In the genomic region with DNA sequence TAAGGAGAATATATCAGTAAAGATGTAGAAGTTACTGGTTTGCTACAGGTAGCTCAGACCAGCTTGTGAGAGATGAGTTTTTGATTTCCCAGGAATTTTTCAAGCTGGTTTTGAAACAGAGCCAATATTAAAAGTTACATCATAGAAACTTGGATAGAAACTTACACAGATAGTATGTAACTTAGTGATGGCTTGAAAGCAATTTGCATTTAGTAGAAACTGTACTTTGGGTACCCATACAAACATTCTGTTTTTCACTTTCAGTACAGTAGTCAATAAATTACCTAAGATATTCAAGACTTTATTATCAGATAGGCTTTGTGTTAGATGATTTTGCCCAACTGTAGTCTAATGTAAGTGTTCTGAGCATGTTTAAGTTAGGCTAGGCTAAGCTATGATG, we compare ENCODE assay signal across 19 cellular contexts.
DNase-seq lines count a peak whose midpoint lies in the region; ATAC-seq, FAIRE-seq and TF ChIP-seq lines count a peak whose summit lies in the region.
"Had no signal": no experiment of that assay in that cellular context is flagged by ENCODE, and none has a peak within 500 bp of the region (broad histone marks: within the 10 kb centered on the region; RNA-seq: fewer than 3 reads in every experiment).

No MANE protein-coding gene starts in this region.

- no peak overlapping the region for H3K9ac ChIP-seq in adipocyte (ENCODE audit: low read length)
- H3K9ac ChIP-seq: BLaER1 had no signal

- no peaks in the 10 kb centered on the region for H3K9me3 ChIP-seq in adipocyte (ENCODE audit: control insufficient read depth, low read length)
- no peaks in the 10 kb centered on the region for H3K9me3 ChIP-seq in Peyer's patch
- H3K9me3 ChIP-seq: BLaER1, Caco-2 had no signal

- no peak overlapping the region for H3K27ac Mint-ChIP-seq in naive thymus-derived CD8-positive, alpha-beta T cell
- H3K27ac Mint-ChIP-seq: IgD-negative memory B cell had no signal

- TF ChIP-seq CTCF in D721Med (IDR thresholded peaks at IDR 0.05; ENCODE audit: insufficient read depth, missing control alignments): no peak
- TF ChIP-seq CTCF in fibroblast of mammary gland (conservative IDR thresholded peaks at IDR 0.05; ENCODE audit: control insufficient read depth, insufficient read depth, low read depth, low read length): no peak
- no peak for TF ChIP-seq CTCF in Peyer's patch (IDR thresholded peaks at IDR 0.05)

- H3K36me3 ChIP-seq in adipocyte (ENCODE audit: control insufficient read depth, insufficient read depth, low read length, severe bottlenecking): no peaks in the 10 kb centered on the region
- no peaks in the 10 kb centered on the region for H3K36me3 ChIP-seq in Peyer's patch
- H3K36me3 ChIP-seq: BLaER1 had no signal

- TF ChIP-seq POLR2A in Peyer's patch (IDR thresholded peaks at IDR 0.05): no peak

- peaks cover 0 to 4% (median 0%) of the 10 kb centered on the region in 9 donors for H3K9me3 Mint-ChIP-seq in naive thymus-derived CD8-positive, alpha-beta T cell
- H3K9me3 Mint-ChIP-seq: HFFc6 had no signal

- no peak overlapping the region for H3K4me3 ChIP-seq in adipocyte (ENCODE audit: low read length)
- H3K4me3 ChIP-seq in fibroblast of mammary gland (ENCODE audit: control insufficient read depth, low read depth, low read length): no peak overlapping the region
- H3K4me3 ChIP-seq in Peyer's patch: no peak overlapping the region
- H3K4me3 ChIP-seq: BLaER1 had no signal

- ATAC-seq in GM21381 (IDR thresholded peaks at IDR 0.05; ENCODE audit: unreplicated experiment): peak; percentile 55
- no peak for ATAC-seq in naive thymus-derived CD8-positive, alpha-beta T cell

- FAIRE-seq in D721Med (lab: Jason Lieb, UNC): peak; percentile 44
- FAIRE-seq: H1 had no signal

- H3K36me3 Mint-ChIP-seq in naive thymus-derived CD8-positive, alpha-beta T cell: no peaks in the 10 kb centered on the region
- H3K36me3 Mint-ChIP-seq: CD8-positive, alpha-beta memory T cell; IgD-negative memory B cell had no signal

- DNase-seq in D721Med (ENCODE audit: insufficient read length, low spot score) (no peak), adipocyte (ENCODE audit: low read depth) (peak; percentile 15), fibroblast of mammary gland (ENCODE audit: low read depth) (peak; percentile 3), NCI-H1694 (lab: John Stamatoyannopoulos, UW) (no peak), midbrain (lab: John Stamatoyannopoulos, UW) (no peak), Peyer's patch (no peak)
- DNase-seq in naive thymus-derived CD8-positive, alpha-beta T cell: no peak
- DNase-seq: 8988T; AML-193; Caco-2; CD8-positive, alpha-beta memory T cell; DMS53; GF-D8; HCEC 1CT; HFFc6 had no signal

- H3K4me1 Mint-ChIP-seq in naive thymus-derived CD8-positive, alpha-beta T cell: no peaks in the 10 kb centered on the region
- H3K4me1 Mint-ChIP-seq: CD8-positive, alpha-beta memory T cell; IgD-negative memory B cell had no signal

- POLR2A ChIA-PET in naive thymus-derived CD8-positive, alpha-beta T cell (lab: Charles Lee): no interaction called here

- H3K4me1 ChIP-seq in adipocyte (ENCODE audit: control insufficient read depth, insufficient read depth, low read length): no peaks in the 10 kb centered on the region
- H3K4me1 ChIP-seq in Peyer's patch: no peaks in the 10 kb centered on the region
- H3K4me1 ChIP-seq: BLaER1, Caco-2 had no signal

- no peak overlapping the region for H3K27ac ChIP-seq in Peyer's patch
- H3K27ac ChIP-seq: BLaER1 had no signal

- H3K27me3 ChIP-seq in adipocyte (replicated peaks; ENCODE audit: control insufficient read depth, insufficient read depth, low read length): no peaks in the 10 kb centered on the region
- no peaks in the 10 kb centered on the region for H3K27me3 ChIP-seq in Peyer's patch
- H3K27me3 ChIP-seq: BLaER1 had no signal

- peaks cover 0 to 6% (median 0%) of the 10 kb centered on the region in 5 donors for H3K27me3 Mint-ChIP-seq in naive thymus-derived CD8-positive, alpha-beta T cell
- H3K27me3 Mint-ChIP-seq: CD8-positive, alpha-beta memory T cell had no signal

- H3K4me3 Mint-ChIP-seq in naive thymus-derived CD8-positive, alpha-beta T cell: no peak overlapping the region
- H3K4me3 Mint-ChIP-seq: CD8-positive, alpha-beta memory T cell; HFFc6; IgD-negative memory B cell had no signal

Comparison
In these comparisons a context has a peak if more than half of its experiments do, and no peak if none do; other contexts are left out.
1. DNase-seq: peak in adipocyte (single experiment) and fibroblast of mammary gland (single experiment); none in D721Med (single experiment), NCI-H1694 (single experiment), naive thymus-derived CD8-positive, alpha-beta T cell (0 of 10), midbrain (single experiment) and Peyer's patch (0 of 3).